In genomic region chr1:202484032-202484431, GRCh38 we compare ENCODE assay signal across 1 cellular context.
A peak's percentile ranks its signal among the peaks of the same experiment; 100 is the strongest.
TF ChIP-seq lines count a peak whose summit lies in the region.

No MANE protein-coding gene starts in this region.

TF ChIP-seq in K562, 482 proteins besides CTCF, POLR2A, EP300 and RAD21 (continued from another document):
- TF ChIP-seq ESRRA (IDR thresholded peaks at IDR 0.05; ENCODE audit: borderline replicate concordance, low read depth) (peak; percentile 84; the same call in 1 of the 2 replicates), SMARCA4 (IDR thresholded peaks at IDR 0.05) (peak; percentile 37; the same call in 1 of the 2 replicates), SOX6 (IDR thresholded peaks at IDR 0.05) (peak; percentile 34; the same call in 1 of the 2 replicates)
